ENCODE assay signal across 8 cellular contexts in genomic region chr5:94793113-94793815, GRCh38.
DNase-seq lines count a peak whose midpoint lies in the region; ATAC-seq and TF ChIP-seq lines count a peak whose summit lies in the region.

No MANE protein-coding gene starts in this region.

- no peak for TF ChIP-seq EP300 in stomach (IDR thresholded peaks at IDR 0.05)

- H3K4me3 ChIP-seq in astrocyte of the spinal cord (ENCODE audit: low read depth, low read length) (no peak overlapping the region), stomach (no peak overlapping the region)

- H3K4me1 ChIP-seq in stomach: peaks cover 0 to 5% (median 0%) of the 10 kb centered on the region in 4 donors

- peak; percentile 100 for ATAC-seq in GM21619 (IDR thresholded peaks at IDR 0.05; ENCODE audit: unreplicated experiment)

- H3K9me3 ChIP-seq in KOPT-K1 (ENCODE audit: insufficient read depth, low read length, poor library complexity, severe bottlenecking) (no peaks in the 10 kb centered on the region), stomach (no peaks in the 10 kb centered on the region)

- H3K27me3 ChIP-seq in stomach: no peaks in the 10 kb centered on the region

- peak; percentile 81 for DNase-seq in GM13977 (ENCODE audit: low spot score)
- peak; percentile 92 for DNase-seq in astrocyte of the spinal cord (ENCODE audit: low read depth, low spot score)
- no peak for DNase-seq in stomach
- no peak for DNase-seq in DMS53 treated with DMSO at 0.1 percent for 48 hours (lab: John Stamatoyannopoulos, UW; ENCODE audit: unreplicated experiment)
- no peak for DNase-seq in HuH-7 (ENCODE audit: low spot score)
- DNase-seq in SW 1271 (lab: John Stamatoyannopoulos, UW): no peak

- H3K27ac ChIP-seq in KOPT-K1 (ENCODE audit: low read depth, low read length, poor library complexity, severe bottlenecking) (peak overlapping the region; percentile 90), stomach (peak overlapping the region in 3 of 5 donors; percentile 42 to 55 (median 53))

- 44 to 55% (median 53%) methylated on average over 4 of the region's 4 CpGs for WGBS in stomach, 5 donors

- no peak for TF ChIP-seq CTCF in GM13977 (IDR thresholded peaks at IDR 0.05; ENCODE audit: extremely low read depth, insufficient read depth, missing control alignments)
- no peak for TF ChIP-seq CTCF in astrocyte of the spinal cord (IDR thresholded peaks at IDR 0.05; ENCODE audit: low read depth, low read length)
- no peak for TF ChIP-seq CTCF in stomach (IDR thresholded peaks at IDR 0.05)

- H3K36me3 ChIP-seq in KOPT-K1 (ENCODE audit: insufficient read depth, low read length) (no peaks in the 10 kb centered on the region), stomach (no peaks in the 10 kb centered on the region)

- no peak for TF ChIP-seq POLR2A in stomach (IDR thresholded peaks at IDR 0.05)

- in situ Hi-C loops in GM13977 (cut with MboI; ENCODE audit: low pct_unique_long_range_greater_than_20kb, low sequenced_read_pairs, unreplicated experiment) (no loop called here), astrocyte of the spinal cord (cut with HindIII; ENCODE audit: low sequenced_read_pairs) (no loop called here)

- intact Hi-C loops in stomach (cut with DNase I; ENCODE audit: low total_unique reads): no loop called here

Comparison
In these comparisons a context has a peak if more than half of its experiments do, and no peak if none do; other contexts are left out.
1. DNase-seq: peak in GM13977 (single experiment) and astrocyte of the spinal cord (single experiment); none in stomach (single experiment), DMS53 treated with DMSO at 0.1 percent for 48 hours (single experiment), HuH-7 (single experiment) and SW 1271 (0 of 2).